In the genomic region with DNA sequence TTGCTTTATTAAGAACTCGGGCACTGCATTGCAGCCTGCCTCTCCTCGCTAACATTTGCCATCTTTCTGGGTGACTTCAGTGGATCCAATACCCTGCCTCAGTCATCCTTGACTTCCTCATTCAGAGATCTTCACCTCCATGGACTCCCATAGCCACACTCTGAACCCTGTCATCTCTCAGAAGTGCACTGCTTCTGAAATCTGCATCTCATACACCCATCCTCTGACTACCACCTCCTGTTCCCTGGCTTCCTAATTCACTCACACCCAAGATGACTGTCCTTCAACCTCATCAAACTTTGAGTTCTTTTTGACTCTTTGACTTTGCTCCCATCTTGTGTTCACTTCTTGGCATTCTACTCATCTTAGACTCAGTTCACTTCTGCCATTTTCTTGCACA, we compare ENCODE assay signal across 11 cellular contexts. TPM values are rescaled to one million over a fixed set of nuclear protein-coding genes. Genes with fewer than 3 reads are reported as not detected.
DNase-seq lines count a peak whose midpoint lies in the region; ATAC-seq and TF ChIP-seq lines count a peak whose summit lies in the region.
"Had no signal": no experiment of that assay in that cellular context is flagged by ENCODE, and none has a peak within 500 bp of the region (broad histone marks: within the 10 kb centered on the region; RNA-seq: fewer than 3 reads in every experiment).

No MANE protein-coding gene starts in this region.

- H3K4me3 Mint-ChIP-seq in activated CD8-positive, alpha-beta T cell treated with anti-CD3 and anti-CD28 coated beads for 36 hours = no peak overlapping the region

- ATAC-seq in GM18508 (IDR thresholded peaks at IDR 0.05; ENCODE audit: insufficient read depth, unreplicated experiment) (peak; percentile 12), GM21381 (IDR thresholded peaks at IDR 0.05; ENCODE audit: unreplicated experiment) (peak; percentile 21), HG03108 (IDR thresholded peaks at IDR 0.05; ENCODE audit: unreplicated experiment) (peak; percentile 7)
- peak; percentile 59 for ATAC-seq in activated CD8-positive, alpha-beta T cell treated with anti-CD3 and anti-CD28 coated beads for 36 hours
- ATAC-seq: psoas muscle had no signal

- peaks cover 16% of the 10 kb centered on the region for H3K4me1 Mint-ChIP-seq in activated CD8-positive, alpha-beta T cell treated with anti-CD3 and anti-CD28 coated beads for 36 hours (ENCODE audit: low read depth)

- DNase-seq in activated CD8-positive, alpha-beta T cell treated with anti-CD3 and anti-CD28 coated beads for 36 hours = no peak
- DNase-seq in effector CD4-positive, alpha-beta T cell = no peak
- DNase-seq in iPS-NIHi7 (ENCODE audit: extremely low spot score) (no peak), NCI-H2081 treated with DMSO at 0.1 percent for 48 hours (lab: John Stamatoyannopoulos, UW) (no peak), NCI-H128 (lab: John Stamatoyannopoulos, UW; ENCODE audit: unreplicated experiment) (no peak)
- DNase-seq: lower lobe of right lung, NCI-H226, psoas muscle had no signal

- peaks cover 3% of the 10 kb centered on the region for H3K9me3 Mint-ChIP-seq in activated CD8-positive, alpha-beta T cell treated with anti-CD3 and anti-CD28 coated beads for 36 hours

- CTCF ChIA-PET in activated CD8-positive, alpha-beta T cell treated with anti-CD3 and anti-CD28 coated beads for 36 hours (lab: Charles Lee) = interaction anchor here (3.6 kb wide), 1 partner anchor 9 kb away, joined by 18 read pairs; no protein-coding TSS in a partner anchor

- no peaks in the 10 kb centered on the region for H3K36me3 Mint-ChIP-seq in activated CD8-positive, alpha-beta T cell treated with anti-CD3 and anti-CD28 coated beads for 36 hours (ENCODE audit: low read depth)

- H3K27ac Mint-ChIP-seq in activated CD8-positive, alpha-beta T cell treated with anti-CD3 and anti-CD28 coated beads for 36 hours = no peak overlapping the region

- intact Hi-C loops in activated CD8-positive, alpha-beta T cell treated with anti-CD3 and anti-CD28 coated beads for 36 hours (cut with micrococcal nuclease) = no loop called here

- no peak for TF ChIP-seq CTCF in activated CD8-positive, alpha-beta T cell treated with anti-CD3 and anti-CD28 coated beads for 36 hours (IDR thresholded peaks at IDR 0.05)

- POLR2A ChIA-PET in activated CD8-positive, alpha-beta T cell treated with anti-CD3 and anti-CD28 coated beads for 36 hours (lab: Charles Lee) = no interaction called here

- H3K27me3 Mint-ChIP-seq in activated CD8-positive, alpha-beta T cell treated with anti-CD3 and anti-CD28 coated beads for 36 hours = no peaks in the 10 kb centered on the region

RNA-seq across cellular contexts. Expression of a gene that starts 25.3 kb away (rescaled TPM):
- total RNA-seq in activated CD8-positive, alpha-beta T cell treated with anti-CD3 and anti-CD28 coated beads for 36 hours = under 1 TPM; 0.07 to 0.25 TPM

Comparison
In these comparisons a context has a peak if more than half of its experiments do, and no peak if none do; other contexts are left out.
1. ATAC-seq: peak in every context shown above with its lines; median percentile 59 in activated CD8-positive, alpha-beta T cell treated with anti-CD3 and anti-CD28 coated beads for 36 hours; 21 in GM21381; 12 in GM18508; 7 in HG03108.